12 cellular contexts compared by ENCODE assay signal in genomic region chr11:10674991-10675440, GRCh38. TPM values are rescaled to one million over a fixed set of nuclear protein-coding genes. Genes with fewer than 3 reads are reported as not detected.
DNase-seq lines count a peak whose midpoint lies in the region; ATAC-seq, FAIRE-seq and TF ChIP-seq lines count a peak whose summit lies in the region.
"Had no signal": no experiment of that assay in that cellular context is flagged by ENCODE, and none has a peak within 500 bp of the region (broad histone marks: within the 10 kb centered on the region; RNA-seq: fewer than 3 reads in every experiment).

No MANE protein-coding gene starts in this region.

- no peak for TF ChIP-seq EP300 in suprapubic skin (IDR thresholded peaks at IDR 0.05)

- H3K4me3 ChIP-seq in mucosa of rectum (ENCODE audit: low read length in 2 of 2): no peak overlapping the region
- H3K4me3 ChIP-seq in suprapubic skin: peak overlapping the region; percentile 15

- no peaks in the 10 kb centered on the region for H3K27me3 ChIP-seq in mucosa of rectum (ENCODE audit: control insufficient read depth in 2 of 2, insufficient read depth in 2 of 2, low read length in 2 of 2)
- H3K27me3 ChIP-seq in suprapubic skin: no peaks in the 10 kb centered on the region

- TF ChIP-seq CTCF in suprapubic skin (IDR thresholded peaks at IDR 0.05): no peak

- H3K4me1 ChIP-seq in mucosa of rectum (ENCODE audit: control insufficient read depth in 2 of 2, insufficient read depth in 2 of 2, low read length in 2 of 2) (peaks cover 2 to 14% of the 10 kb centered on the region in 2 donors), suprapubic skin (peaks cover 35% of the 10 kb centered on the region)

- H3K9me3 ChIP-seq in mucosa of rectum (ENCODE audit: control insufficient read depth in 2 of 2, low read length in 2 of 2): no peaks in the 10 kb centered on the region
- H3K9me3 ChIP-seq in suprapubic skin: no peaks in the 10 kb centered on the region

- H3K27ac ChIP-seq in mucosa of rectum (ENCODE audit: low read depth in 2 of 2, low read length in 2 of 2) (peak overlapping the region; percentile 38 to 65), suprapubic skin (peak overlapping the region; percentile 84)

- no peak for TF ChIP-seq POLR2A in suprapubic skin (IDR thresholded peaks at IDR 0.05)
- TF ChIP-seq POLR2A in GM12892 (IDR thresholded peaks at IDR 0.05; ENCODE audit: low read depth, low read length): no peak

- no peak for FAIRE-seq in GM12892 (lab: Jason Lieb, UNC)
- FAIRE-seq: GM18507 had no signal

- ATAC-seq in HG03280 (IDR thresholded peaks at IDR 0.05; ENCODE audit: unreplicated experiment): no peak

- H3K9ac ChIP-seq in mucosa of rectum (ENCODE audit: low read depth in 1 of 2, low read length in 2 of 2): no peak overlapping the region

- WGBS in suprapubic skin: 3% methylated on average over 4 of the region's 8 CpGs

- DNase-seq in M059J (ENCODE audit: low read depth) (peak; percentile 57), fibroblast of peridontal ligament (ENCODE audit: extremely low read depth) (peak; percentile 50), suprapubic skin (ENCODE audit: low spot score in 2 of 2) (peak in 1 of 2 donors; percentile 73), NCI-H82 (lab: John Stamatoyannopoulos, UW) (no peak), NCI-H446 treated with DMSO at 0.1 percent for 48 hours (lab: John Stamatoyannopoulos, UW) (no peak), GM12892 (ENCODE audit: insufficient read length) (no peak)
- DNase-seq: activated CD4-positive, alpha-beta T cell treated with anti-CD3 and anti-CD28 coated beads, Interleukin-2, amount 10 ng/mL, durations not matched to agents 24 days and 14 days; H9; NCI-H2029 treated with DMSO at 0.1 percent for 48 hours had no signal

- no peaks in the 10 kb centered on the region for H3K36me3 ChIP-seq in mucosa of rectum (ENCODE audit: control insufficient read depth in 2 of 2, insufficient read depth in 2 of 2, low read length in 2 of 2)
- H3K36me3 ChIP-seq in suprapubic skin: no peaks in the 10 kb centered on the region

RNA-seq across cellular contexts. Expression of gene IRAG1, which starts 18.5 kb away (rescaled TPM):
- total RNA-seq in M059J (2014; rRNA removed; shearing (Covaris generic)): 18.4 and 27.5 TPM in 2 replicates
- total RNA-seq in suprapubic skin: 1 to 10 TPM; 2.9 to 4.6 (median 4.2) TPM
- not detected for polyA plus RNA-seq in GM12892 (2012; ENCODE audit: missing spikeins)
- total RNA-seq: activated CD4-positive, alpha-beta T cell treated with anti-CD3 and anti-CD28 coated beads, Interleukin-2, amount 10 ng/mL, durations not matched to agents 24 days and 14 days had no signal

Comparison
In these comparisons a context has a peak if more than half of its experiments do, and no peak if none do; other contexts are left out.
1. DNase-seq: peak in M059J (single experiment) and fibroblast of peridontal ligament (single experiment); none in NCI-H82 (single experiment), NCI-H446 treated with DMSO at 0.1 percent for 48 hours (single experiment) and GM12892 (single experiment).